In genomic region chr7:142748410-142748809, GRCh38 we compare ENCODE assay signal across 5 cellular contexts. TPM values are rescaled to one million over a fixed set of nuclear protein-coding genes. Genes with fewer than 3 reads are reported as not detected.
"Had no signal": no experiment of that assay in that cellular context is flagged by ENCODE, and none has a peak within 500 bp of the region (broad histone marks: within the 10 kb centered on the region; RNA-seq: fewer than 3 reads in every experiment).

No MANE protein-coding gene starts in this region.

RNA-seq across cellular contexts. Expression of gene PRSS1, which starts 0.9 kb away (rescaled TPM):
- total RNA-seq: GM23248, H4, HepG2, HFFc6, HT1080 had no signal

RNA-seq across cellular contexts. Expression of gene PRSS2, which starts 22.4 kb away (rescaled TPM):
- total RNA-seq: GM23248, H4, HepG2, HFFc6, HT1080 had no signal
